Comparison of ENCODE assay signal across 1 cellular context in genomic region chr20:44780226-44780625, GRCh38.
A peak's percentile ranks its signal among the peaks of the same experiment; 100 is the strongest.
TF ChIP-seq lines count a peak whose summit lies in the region.

No MANE protein-coding gene starts in this region.

TF ChIP-seq in HepG2, 621 proteins besides CTCF, POLR2A, EP300 and RAD21 (continued from another document and continues in another):
- TF ChIP-seq ZNF292 (CRISPR knock-in tag; IDR thresholded peaks at IDR 0.05; ENCODE audit: borderline replicate concordance, low read depth) = no peak
- TF ChIP-seq CREB3 (CRISPR knock-in tag; IDR thresholded peaks at IDR 0.05) = peak; percentile 85; the same call in 1 of the 2 replicates
- no peak for TF ChIP-seq RNF2 (conservative IDR thresholded peaks at IDR 0.05; ENCODE audit: low read depth)
- TF ChIP-seq MBNL3 (CRISPR knock-in tag; conservative IDR thresholded peaks at IDR 0.05) = no peak
- TF ChIP-seq DMAP1 (CRISPR knock-in tag; IDR thresholded peaks at IDR 0.05) = no peak
- TF ChIP-seq ZNF589 (CRISPR knock-in tag; conservative IDR thresholded peaks at IDR 0.05) = 0 out of 2 replicates have a peak, but pooled peaks have one; percentile 53
- no peak for TF ChIP-seq HNRNPL (IDR thresholded peaks at IDR 0.05; ENCODE audit: low read depth, low read length)
- no peak for TF ChIP-seq ZNF101 (CRISPR knock-in tag; IDR thresholded peaks at IDR 0.05; ENCODE audit: borderline replicate concordance, low read depth)
- TF ChIP-seq ZSCAN29 (CRISPR knock-in tag; conservative IDR thresholded peaks at IDR 0.05) = no peak
- peak; percentile 93 for TF ChIP-seq SALL1 (CRISPR knock-in tag; IDR thresholded peaks at IDR 0.05)
- no peak for TF ChIP-seq ZNF451 (CRISPR knock-in tag; IDR thresholded peaks at IDR 0.05)
- no peak; the same call in 1 of the 2 replicates for TF ChIP-seq SOX5 (CRISPR knock-in tag; IDR thresholded peaks at IDR 0.05; ENCODE audit: borderline replicate concordance)
- peak; percentile 55; the same call in 1 of the 2 replicates for TF ChIP-seq IRX3 (CRISPR knock-in tag; IDR thresholded peaks at IDR 0.05; ENCODE audit: borderline replicate concordance, low read depth)
- TF ChIP-seq NAIF1 (CRISPR knock-in tag; IDR thresholded peaks at IDR 0.05; ENCODE audit: borderline replicate concordance) = no peak
- TF ChIP-seq NR2F6 (IDR thresholded peaks at IDR 0.05) = no peak
- 0 out of 2 replicates have a peak, but pooled peaks have one; percentile 38 for TF ChIP-seq NR2F6 (CRISPR knock-in tag; IDR thresholded peaks at IDR 0.05)
- TF ChIP-seq ZNF564 (CRISPR knock-in tag; IDR thresholded peaks at IDR 0.05) = no peak
- peak; percentile 80; the same call in 1 of the 2 replicates for TF ChIP-seq ZSCAN20 (CRISPR knock-in tag; IDR thresholded peaks at IDR 0.05; ENCODE audit: borderline replicate concordance)
- TF ChIP-seq ZNF326 (CRISPR knock-in tag; IDR thresholded peaks at IDR 0.05; ENCODE audit: borderline replicate concordance) = no peak
- TF ChIP-seq ATRX (CRISPR knock-in tag; IDR thresholded peaks at IDR 0.05; ENCODE audit: borderline replicate concordance) = no peak
- no peak for TF ChIP-seq ZFAT (CRISPR knock-in tag; conservative IDR thresholded peaks at IDR 0.05)
- no peak for TF ChIP-seq PLSCR1 (CRISPR knock-in tag; IDR thresholded peaks at IDR 0.05; ENCODE audit: borderline replicate concordance)
- TF ChIP-seq ZNF441 (CRISPR knock-in tag; IDR thresholded peaks at IDR 0.05; ENCODE audit: borderline replicate concordance) = peak; percentile 91; the same call in 1 of the 2 replicates
- no peak for TF ChIP-seq NFE2 (CRISPR knock-in tag; IDR thresholded peaks at IDR 0.05)
- 0 out of 2 replicates have a peak, but pooled peaks have one; percentile 62 for TF ChIP-seq CENPBD1 (CRISPR knock-in tag; IDR thresholded peaks at IDR 0.05; ENCODE audit: borderline replicate concordance, low read depth)
- TF ChIP-seq FOXO4 (CRISPR knock-in tag; conservative IDR thresholded peaks at IDR 0.05) = no peak
- peak; percentile 98 for TF ChIP-seq ZBTB49 (CRISPR knock-in tag; IDR thresholded peaks at IDR 0.05; ENCODE audit: borderline replicate concordance)
- peak; percentile 63; the same call in 1 of the 2 replicates for TF ChIP-seq ZNF430 (CRISPR knock-in tag; IDR thresholded peaks at IDR 0.05)
- no peak for TF ChIP-seq HMGXB4 (CRISPR knock-in tag; IDR thresholded peaks at IDR 0.05; ENCODE audit: borderline replicate concordance in 1 of 2, low read depth in 1 of 2)
- TF ChIP-seq ZNF33A (CRISPR knock-in tag; IDR thresholded peaks at IDR 0.05; ENCODE audit: borderline replicate concordance) = no peak
- no peak for TF ChIP-seq STAT6 (CRISPR knock-in tag; IDR thresholded peaks at IDR 0.05; ENCODE audit: borderline replicate concordance)
- peak; percentile 86; the same call in 1 of the 2 replicates for TF ChIP-seq ZBTB1 (CRISPR knock-in tag; IDR thresholded peaks at IDR 0.05; ENCODE audit: borderline replicate concordance)
- TF ChIP-seq ZNF678 (CRISPR knock-in tag; IDR thresholded peaks at IDR 0.05) = no peak
- TF ChIP-seq KDM2A (CRISPR knock-in tag; IDR thresholded peaks at IDR 0.05; ENCODE audit: borderline replicate concordance, low read depth) = peak; percentile 72
- no peak for TF ChIP-seq ZBTB4 (CRISPR knock-in tag; IDR thresholded peaks at IDR 0.05; ENCODE audit: borderline replicate concordance)
- TF ChIP-seq ATF7-NPFF (CRISPR knock-in tag; IDR thresholded peaks at IDR 0.05; ENCODE audit: low read depth) = 0 out of 2 replicates have a peak, but pooled peaks have one; percentile 58
- no peak for TF ChIP-seq ZNF180 (CRISPR knock-in tag; IDR thresholded peaks at IDR 0.05; ENCODE audit: borderline replicate concordance, low read depth)
- peak; percentile 97 for TF ChIP-seq KLF6 (CRISPR knock-in tag; IDR thresholded peaks at IDR 0.05)
- TF ChIP-seq ZNF281 (CRISPR knock-in tag; IDR thresholded peaks at IDR 0.05; ENCODE audit: borderline replicate concordance) = peak; percentile 52; the same call in 1 of the 2 replicates
- TF ChIP-seq KDM4B (CRISPR knock-in tag; IDR thresholded peaks at IDR 0.05) = no peak; the same call in 1 of the 2 replicates
- no peak; the same call in 1 of the 2 replicates for TF ChIP-seq CCDC6 (CRISPR knock-in tag; IDR thresholded peaks at IDR 0.05)
- TF ChIP-seq ZBTB21 (CRISPR knock-in tag; IDR thresholded peaks at IDR 0.05) = peak; percentile 77; the same call in 1 of the 2 replicates
- TF ChIP-seq ZBTB8A (CRISPR knock-in tag; IDR thresholded peaks at IDR 0.05; ENCODE audit: borderline replicate concordance, low read depth) = no peak
- TF ChIP-seq PLRG1 (conservative IDR thresholded peaks at IDR 0.05) = no peak
- peak; percentile 85 for TF ChIP-seq HOXA5 (CRISPR knock-in tag; IDR thresholded peaks at IDR 0.05)
- TF ChIP-seq ZNF501 (CRISPR knock-in tag; IDR thresholded peaks at IDR 0.05) = no peak
- TF ChIP-seq ZNF773 (CRISPR knock-in tag; IDR thresholded peaks at IDR 0.05; ENCODE audit: borderline replicate concordance) = peak; percentile 97
- TF ChIP-seq ZFP82 (CRISPR knock-in tag; IDR thresholded peaks at IDR 0.05; ENCODE audit: borderline replicate concordance) = no peak
- TF ChIP-seq THAP11 (CRISPR knock-in tag; IDR thresholded peaks at IDR 0.05) = peak; percentile 62
- no peak for TF ChIP-seq SP4 (CRISPR knock-in tag; IDR thresholded peaks at IDR 0.05)
- TF ChIP-seq ZBTB42 (CRISPR knock-in tag; IDR thresholded peaks at IDR 0.05) = no peak
- peak; percentile 70; the same call in 1 of the 2 replicates for TF ChIP-seq ZNF431 (CRISPR knock-in tag; IDR thresholded peaks at IDR 0.05; ENCODE audit: borderline replicate concordance, low read depth)
- TF ChIP-seq ZNF549 (CRISPR knock-in tag; IDR thresholded peaks at IDR 0.05) = no peak
- TF ChIP-seq ISX (CRISPR knock-in tag; conservative IDR thresholded peaks at IDR 0.05) = peak; percentile 95
